ENCODE assay signal across 31 cellular contexts in genomic region chr18:12312936-12313335, GRCh38. TPM values are rescaled to one million over a fixed set of nuclear protein-coding genes. Genes with fewer than 3 reads are reported as not detected.
DNase-seq lines count a peak whose midpoint lies in the region; TF ChIP-seq lines count a peak whose summit lies in the region.
"Had no signal": no experiment of that assay in that cellular context is flagged by ENCODE, and none has a peak within 500 bp of the region (broad histone marks: within the 10 kb centered on the region; RNA-seq: fewer than 3 reads in every experiment).

No MANE protein-coding gene starts in this region.

- CTCF ChIA-PET in mammary epithelial cell (lab: Charles Lee; ENCODE audit: low non-redundant PET) = no interaction called here
- CTCF ChIA-PET in MCF 10A (lab: Yijun Ruan, JAX) = interaction anchor here (1.1 to 1.5 kb wide), 3 partner anchors 9 to 238 kb away, joined by 5 to 7 read pairs (median 7); no protein-coding TSS in a partner anchor

- no peak overlapping the region for H3K23ac ChIP-seq in mesenchymal stem cell (ENCODE audit: low read length in 2 of 2)

- no peaks in the 10 kb centered on the region for H3K27me3 ChIP-seq in mammary epithelial cell (ENCODE audit: insufficient read depth, low read length)
- no peaks in the 10 kb centered on the region for H3K27me3 ChIP-seq in mesenchymal stem cell (ENCODE audit: control insufficient read depth in 1 of 2, insufficient read depth in 1 of 2, low read length in 2 of 2)
- no peaks in the 10 kb centered on the region for H3K27me3 ChIP-seq in tibial artery
- H3K27me3 ChIP-seq: Peyer's patch had no signal

- H3K4me2 ChIP-seq in mammary epithelial cell (ENCODE audit: insufficient read depth, low read depth, low read length) (no peak overlapping the region), mesenchymal stem cell (ENCODE audit: low read length, poor library complexity, severe bottlenecking) (no peak overlapping the region)

- no peaks in the 10 kb centered on the region for H3K27me3 Mint-ChIP-seq in MCF 10A (ENCODE audit: insufficient read depth, unreplicated experiment)
- no peaks in the 10 kb centered on the region for H3K27me3 Mint-ChIP-seq in dendritic cell treated with granulocyte-macrophage colony-stimulating factor and Interleukin-4, amounts not matched to agents 40 ng/mL and 50 ng/mL, for 4 days

- H2BK12ac ChIP-seq in mesenchymal stem cell (ENCODE audit: low read length in 2 of 2) = no peak overlapping the region

- no peak overlapping the region for H3K27ac Mint-ChIP-seq in MCF 10A (ENCODE audit: low read depth, unreplicated experiment)
- H3K27ac Mint-ChIP-seq in dendritic cell treated with granulocyte-macrophage colony-stimulating factor and Interleukin-4, amounts not matched to agents 40 ng/mL and 50 ng/mL, for 4 days = peak overlapping the region; percentile 37
- H3K27ac Mint-ChIP-seq: activated CD4-positive, alpha-beta T cell treated with anti-CD3 and anti-CD28 coated beads, Interleukin-2, amount 10 ng/mL, durations not matched to agents 24 days and 14 days; activated naive CD8-positive, alpha-beta T cell; activated T-helper 1 cell treated with anti-CD3 and anti-CD28 coated beads, Interleukin-12 subunit alpha, Interleukin-12 subunit beta, Interleukin-2, Interleukin-4 antibody, amounts not matched to agents 30 ng/mL and 10 ng/mL and 1 ng/mL, durations not matched to agents 14 hours and 24 hours and 36 hours had no signal

- H2AFZ ChIP-seq in mammary epithelial cell (ENCODE audit: low read depth, low read length) (no peak overlapping the region), mesenchymal stem cell (ENCODE audit: low read depth, low read length) (no peak overlapping the region)

- H3K4me3 ChIP-seq in mammary epithelial cell (replicated peaks in 1 of 3; ENCODE audit: insufficient read depth in 1 of 3, low read depth in 2 of 3, low read length in 3 of 3) (no peak overlapping the region), mesenchymal stem cell (ENCODE audit: insufficient read depth in 1 of 2, low read depth in 1 of 2, low read length in 2 of 2) (no peak overlapping the region), tibial artery (no peak overlapping the region)
- H3K4me3 ChIP-seq: Peyer's patch, prostate gland had no signal

- H3K4me1 Mint-ChIP-seq in MCF 10A (ENCODE audit: insufficient read depth, unreplicated experiment) = peaks cover 16% of the 10 kb centered on the region
- peaks cover 45% of the 10 kb centered on the region for H3K4me1 Mint-ChIP-seq in dendritic cell treated with granulocyte-macrophage colony-stimulating factor and Interleukin-4, amounts not matched to agents 40 ng/mL and 50 ng/mL, for 4 days (ENCODE audit: low read depth)

- no peak overlapping the region for H3K4me3 Mint-ChIP-seq in MCF 10A (ENCODE audit: unreplicated experiment)
- H3K4me3 Mint-ChIP-seq in dendritic cell treated with granulocyte-macrophage colony-stimulating factor and Interleukin-4, amounts not matched to agents 40 ng/mL and 50 ng/mL, for 4 days = no peak overlapping the region
- H3K4me3 Mint-ChIP-seq: activated CD4-positive, alpha-beta T cell treated with anti-CD3 and anti-CD28 coated beads, Interleukin-2, amount 10 ng/mL, durations not matched to agents 24 days and 14 days; activated naive CD8-positive, alpha-beta T cell; activated T-helper 1 cell treated with anti-CD3 and anti-CD28 coated beads, Interleukin-12 subunit alpha, Interleukin-12 subunit beta, Interleukin-2, Interleukin-4 antibody, amounts not matched to agents 30 ng/mL and 10 ng/mL and 1 ng/mL, durations not matched to agents 14 hours and 24 hours and 36 hours had no signal

- WGBS in mammary epithelial cell (ENCODE audit: low coverage, missing lambda C conversion rate) = no CpG with 5 or more reads among the region's 1 CpG
- WGBS in mesenchymal stem cell = no CpG with 5 or more reads among the region's 1 CpG

- no peak overlapping the region for H2AK5ac ChIP-seq in mesenchymal stem cell (ENCODE audit: low read length, severe bottlenecking)

- no peak overlapping the region for H3K9ac ChIP-seq in mammary epithelial cell (ENCODE audit: insufficient read depth, low read length)
- H3K9ac ChIP-seq in mesenchymal stem cell (ENCODE audit: low read length) = peak overlapping the region; percentile 86

- in situ Hi-C loops in mammary epithelial cell (cut with MboI; ENCODE audit: low sequenced_read_pairs in 2 of 2) = no loop called here

- H4K91ac ChIP-seq in mesenchymal stem cell (ENCODE audit: low read length) = no peak overlapping the region

- H2BK120ac ChIP-seq in mesenchymal stem cell (ENCODE audit: low read depth, low read length) = no peak overlapping the region

- H3K27ac ChIP-seq in mammary epithelial cell (ENCODE audit: insufficient read depth, low read depth, low read length) (peak overlapping the region; percentile 22), mesenchymal stem cell (ENCODE audit: low read length, poor library complexity, severe bottlenecking) (no peak overlapping the region), tibial artery (peak overlapping the region; percentile 62 to 75)
- H3K27ac ChIP-seq: 22Rv1, C4-2B, prostate gland had no signal

- no peaks in the 10 kb centered on the region for H3K9me3 ChIP-seq in mammary epithelial cell (replicated peaks; ENCODE audit: insufficient read depth, low read length)
- H3K9me3 ChIP-seq in mesenchymal stem cell (ENCODE audit: control insufficient read depth, low read length) = peaks cover 11% of the 10 kb centered on the region
- H3K9me3 ChIP-seq in tibial artery = peaks cover 0 to 9% (median 0%) of the 10 kb centered on the region in 3 donors
- H3K9me3 ChIP-seq: prostate gland had no signal

- H3K36me3 ChIP-seq in mammary epithelial cell (ENCODE audit: insufficient read depth, low read length) = peaks cover 66% of the 10 kb centered on the region
- H3K36me3 ChIP-seq in mesenchymal stem cell (ENCODE audit: control insufficient read depth in 1 of 2, insufficient read depth in 2 of 2, low read depth in 1 of 2, low read length in 2 of 2) = peaks cover 27 to 79% of the 10 kb centered on the region in 2 experiments
- peaks cover 25 to 28% (median 28%) of the 10 kb centered on the region in 3 donors for H3K36me3 ChIP-seq in tibial artery
- H3K36me3 ChIP-seq: prostate gland had no signal

- DNase-seq in mammary epithelial cell = no peak
- no peak for DNase-seq in MCF 10A (ENCODE audit: unreplicated experiment)
- no peak for DNase-seq in mesenchymal stem cell
- DNase-seq in tibial artery = no peak
- DNase-seq in NCI-H82 (lab: John Stamatoyannopoulos, UW) = no peak
- DNase-seq in superior temporal gyrus (ENCODE audit: extremely low spot score) = no peak
- DNase-seq in AG08396 (ENCODE audit: low spot score) = no peak
- DNase-seq: activated CD4-positive, alpha-beta T cell treated with anti-CD3 and anti-CD28 coated beads, Interleukin-2, amount 10 ng/mL, durations not matched to agents 24 days and 14 days; foreskin fibroblast; H7; hypothalamus; left ventricle myocardium superior; MM.1S; NCI-H1436; NCI-H2107; NCI-H510A; NK-92 treated with Interleukin-12 subunit alpha and Interleukin-12 subunit beta, amount 100 ng/mL, for 24 hours; Peyer's patch; stimulated activated CD4-positive, alpha-beta T cell treated with anti-CD3 and anti-CD28 coated beads, Interleukin-4, amount 100 ng/mL, for 24 hours; stimulated activated naive CD4-positive, alpha-beta T cell treated with Interleukin-2 at 50 U/mL for 16 hours; T-helper 2 cell; trophoblast cell had no signal

- no peak overlapping the region for H3K14ac ChIP-seq in mesenchymal stem cell (ENCODE audit: low read length in 2 of 2)

- H3K36me3 Mint-ChIP-seq in MCF 10A (ENCODE audit: insufficient read depth, unreplicated experiment) = peaks cover 86% of the 10 kb centered on the region
- H3K36me3 Mint-ChIP-seq in dendritic cell treated with granulocyte-macrophage colony-stimulating factor and Interleukin-4, amounts not matched to agents 40 ng/mL and 50 ng/mL, for 4 days (ENCODE audit: low read depth) = peaks cover 82% of the 10 kb centered on the region

- peaks cover 19% of the 10 kb centered on the region for H4K20me1 ChIP-seq in mammary epithelial cell (ENCODE audit: insufficient read depth, low read length)

- H3K4ac ChIP-seq in mesenchymal stem cell (ENCODE audit: low read depth in 1 of 2, low read length in 2 of 2) = no peak overlapping the region

- BruUV-seq in mammary epithelial cell (replicated peaks; lab: Mats Ljungman, UMichigan) (no TSS peak), MCF 10A (replicated peaks; lab: Mats Ljungman, UMichigan) (no TSS peak)

- H2BK5ac ChIP-seq in mesenchymal stem cell (ENCODE audit: low read depth, low read length, poor library complexity, severe bottlenecking) = no peak overlapping the region

- no peaks in the 10 kb centered on the region for H3K9me3 Mint-ChIP-seq in MCF 10A (ENCODE audit: unreplicated experiment)
- H3K9me3 Mint-ChIP-seq in dendritic cell treated with granulocyte-macrophage colony-stimulating factor and Interleukin-4, amounts not matched to agents 40 ng/mL and 50 ng/mL, for 4 days = no peaks in the 10 kb centered on the region

- dilution Hi-C loops in mammary epithelial cell (cut with HindIII; ENCODE audit: low sequenced_read_pairs) = no loop called here

- intact Hi-C loops in mammary epithelial cell (cut with micrococcal nuclease) (no loop called here), MCF 10A (cut with micrococcal nuclease) (no loop called here), tibial artery (cut with DNase I; ENCODE audit: low total_unique reads) (loop anchor here (10.0 kb wide), 1 partner anchor 62 kb away; the partner anchor contains the start of gene AFG3L2)
- intact Hi-C loops in dendritic cell treated with granulocyte-macrophage colony-stimulating factor and Interleukin-4, amounts not matched to agents 40 ng/mL and 50 ng/mL, for 4 days (cut with micrococcal nuclease) = no loop called here

- TF ChIP-seq CTCF in mammary epithelial cell (conservative IDR thresholded peaks at IDR 0.05 in 1 of 2, IDR thresholded peaks at IDR 0.05 in 1 of 2; ENCODE audit: extremely low read depth in 1 of 2, insufficient read depth in 1 of 2, low read depth in 1 of 2, low read length in 2 of 2) (no peak), MCF 10A (IDR thresholded peaks at IDR 0.05; ENCODE audit: unreplicated experiment) (no peak), tibial artery (IDR thresholded peaks at IDR 0.05) (no peak)

- peaks cover 27% of the 10 kb centered on the region for H3K4me1 ChIP-seq in mammary epithelial cell (ENCODE audit: insufficient read depth, low read length)
- H3K4me1 ChIP-seq in mesenchymal stem cell (ENCODE audit: control insufficient read depth, insufficient read depth, low read depth, low read length) = peaks cover 7% of the 10 kb centered on the region
- H3K4me1 ChIP-seq in tibial artery = peaks cover 0 to 73% (median 46%) of the 10 kb centered on the region in 4 donors
- H3K4me1 ChIP-seq: prostate gland had no signal

- POLR2A ChIA-PET in MCF 10A (lab: Yijun Ruan, JAX) = interaction anchor here (2.9 kb wide), 1 partner anchor 25 kb away, joined by 15 read pairs; no protein-coding TSS in a partner anchor

- H3K18ac ChIP-seq in mesenchymal stem cell (ENCODE audit: low read depth in 1 of 2, low read length in 2 of 2) = no peak overlapping the region

- no peak overlapping the region for H4K8ac ChIP-seq in mesenchymal stem cell (ENCODE audit: low read length)

- peaks cover 96% of the 10 kb centered on the region for H3K79me2 ChIP-seq in mammary epithelial cell (ENCODE audit: insufficient read depth, low read length)

- H2BK15ac ChIP-seq in mesenchymal stem cell (ENCODE audit: low read depth, poor library complexity, severe bottlenecking) = no peak overlapping the region

- H3K79me1 ChIP-seq in mesenchymal stem cell (replicated peaks; ENCODE audit: low read length, poor library complexity, severe bottlenecking) = no peaks in the 10 kb centered on the region

RNA-seq across cellular contexts. Expression of gene TUBB6, which starts 4.9 kb away (rescaled TPM):
- total RNA-seq in mammary epithelial cell (1,000 to 10,000 TPM in 1 of 2 donors, 100 to 1,000 TPM in 1; 522 to 1,295 TPM), MCF 10A (2022) (141 and 167 TPM in 2 replicates)
- 1,680 TPM for polyA plus RNA-seq in mammary epithelial cell
- polyA minus RNA-seq in mammary epithelial cell = 684 TPM
- 234 TPM for polyA plus RNA-seq in mesenchymal stem cell (2013, experiment 1 of 2)
- polyA plus RNA-seq in mesenchymal stem cell (2013, experiment 2 of 2) = 237 TPM

RNA-seq across cellular contexts. Expression of gene CIDEA, which starts 58.8 kb away (rescaled TPM):
- total RNA-seq in mammary epithelial cell (1 to 10 TPM in 1 of 2 donors, under 1 TPM in 1; 0.94 to 1.3 TPM), MCF 10A (2022) (not detected in 2 replicates)
- polyA plus RNA-seq in mammary epithelial cell = 4.9 TPM
- polyA minus RNA-seq in mammary epithelial cell = 15.5 TPM
- not detected for polyA plus RNA-seq in mesenchymal stem cell (2013, experiment 1 of 2)
- polyA plus RNA-seq in mesenchymal stem cell (2013, experiment 2 of 2) = not detected
- total RNA-seq: activated CD4-positive, alpha-beta T cell treated with anti-CD3 and anti-CD28 coated beads, Interleukin-2, amount 10 ng/mL, durations not matched to agents 24 days and 14 days; activated T-helper 1 cell treated with anti-CD3 and anti-CD28 coated beads, Interleukin-12 subunit alpha, Interleukin-12 subunit beta, Interleukin-2, Interleukin-4 antibody, amounts not matched to agents 30 ng/mL and 10 ng/mL and 1 ng/mL, durations not matched to agents 14 hours and 24 hours and 36 hours; H7; mononuclear cell; neural crest cell; Peyer's patch; prostate gland; SK-MEL-5 had no signal
